8 cellular contexts compared by ENCODE assay signal in genomic region chr1:182789138-182790076, GRCh38. TPM values are rescaled to one million over a fixed set of nuclear protein-coding genes. Genes with fewer than 3 reads are reported as not detected.
DNase-seq lines count a peak whose midpoint lies in the region; ATAC-seq and TF ChIP-seq lines count a peak whose summit lies in the region.

Gene NPL (plus strand): TSS chr1:182789773. CDS start chr1:182794372, 4,599 bp downstream.

- H3K27me3 ChIP-seq in GM23248 (replicated peaks; ENCODE audit: insufficient read depth) (no peaks in the 10 kb centered on the region), gastroesophageal sphincter (no peaks in the 10 kb centered on the region), suprapubic skin (no peaks in the 10 kb centered on the region)

- in situ Hi-C loops in GM23248 (cut with MboI), result loop anchor here (25.0 kb wide), 1 partner anchor 702 kb away; no protein-coding TSS in a partner anchor

- H3K4me1 ChIP-seq in GM23248 (ENCODE audit: insufficient read depth) (no peaks in the 10 kb centered on the region), gastroesophageal sphincter (peaks cover 0 to 26% (median 3%) of the 10 kb centered on the region in 3 donors), suprapubic skin (peaks cover 16% of the 10 kb centered on the region)

- TF ChIP-seq EP300 in gastroesophageal sphincter (IDR thresholded peaks at IDR 0.05) (no peak), suprapubic skin (IDR thresholded peaks at IDR 0.05) (no peak)

- H3F3A ChIP-seq in GM23248 (ENCODE audit: insufficient read depth), result no peaks in the 10 kb centered on the region

- no peaks in the 10 kb centered on the region for H3K9me3 ChIP-seq in GM23248 (ENCODE audit: low read depth)
- H3K9me3 ChIP-seq in gastroesophageal sphincter, result no peaks in the 10 kb centered on the region
- no peaks in the 10 kb centered on the region for H3K9me3 ChIP-seq in suprapubic skin

- 1 to 3% methylated on average over 91 of the region's 93 CpGs for WGBS in GM23248 (ENCODE audit: low coverage in 1 of 2, low lambda C conversion rate in 2 of 2, missing lambda C conversion rate in 2 of 2), 2 experiments
- WGBS in gastroesophageal sphincter (ENCODE audit: low coverage in 1 of 2), 2 donors, result 0 to 2% methylated on average over 6 to 12 of the region's 93 CpGs
- 1% methylated on average over 42 of the region's 93 CpGs for WGBS in suprapubic skin

- TF ChIP-seq CTCF in gastroesophageal sphincter (IDR thresholded peaks at IDR 0.05) (no peak), suprapubic skin (IDR thresholded peaks at IDR 0.05) (no peak)

- DNase-seq in ELF-1 (ENCODE audit: low read depth, low spot score) (peak; percentile 85), GM23248 (peak; percentile 92), LHCN-M2 (ENCODE audit: low read depth) (peak; percentile 76), SHP77 treated with DMSO at 0.1 percent for 48 hours (lab: John Stamatoyannopoulos, UW) (peak; percentile 38), nucleus accumbens (lab: John Stamatoyannopoulos, UW) (peak in 55 of 56 donors; percentile 20 to 89 (median 75)), suprapubic skin (ENCODE audit: low spot score in 2 of 2) (peak; percentile 83 to 91)
- DNase-seq in activated gamma-delta T cell treated with anti-CD3 and anti-CD28 coated beads, Interleukin-2, amount 50 U/mL, for 16 hours (ENCODE audit: low read depth), result peak; percentile 72

- H3K27ac ChIP-seq in GM23248 (no peak within 1 kb of the TSS), gastroesophageal sphincter (peak within 1 kb of the TSS in 3 of 4 donors; percentile 78 to 82 (median 80)), suprapubic skin (peak within 1 kb of the TSS; percentile 81)

- peak within 1 kb of the TSS; percentile 65 for H3K9ac ChIP-seq in GM23248

- H3K36me3 ChIP-seq in GM23248 (ENCODE audit: low read depth), result no peaks in the 10 kb centered on the region
- H3K36me3 ChIP-seq in gastroesophageal sphincter, result peaks cover 0 to 4% of the 10 kb centered on the region in 2 donors
- peaks cover 2% of the 10 kb centered on the region for H3K36me3 ChIP-seq in suprapubic skin

- no peaks in the 10 kb centered on the region for H3K79me2 ChIP-seq in GM23248 (ENCODE audit: insufficient read depth)

- no peaks in the 10 kb centered on the region for H3K9me2 ChIP-seq in GM23248 (ENCODE audit: insufficient read depth)

- peak within 1 kb of the TSS; percentile 90 for H2AFZ ChIP-seq in GM23248

- no peaks in the 10 kb centered on the region for H4K20me1 ChIP-seq in GM23248 (ENCODE audit: insufficient read depth)

- peak within 1 kb of the TSS; percentile 82 for H3K4me2 ChIP-seq in GM23248 (ENCODE audit: unreplicated experiment)

- peak; percentile 84 to 89 for TF ChIP-seq POLR2A in gastroesophageal sphincter (IDR thresholded peaks at IDR 0.05)
- peak in 1 of 2 donors; percentile 89 for TF ChIP-seq POLR2A in suprapubic skin (IDR thresholded peaks at IDR 0.05)

- ATAC-seq in gastroesophageal sphincter, result peak; percentile 97

- peak within 1 kb of the TSS; percentile 76 for H3K4me3 ChIP-seq in GM23248
- H3K4me3 ChIP-seq in gastroesophageal sphincter, result peak within 1 kb of the TSS; percentile 43 to 63
- peak within 1 kb of the TSS; percentile 74 for H3K4me3 ChIP-seq in suprapubic skin

RNA-seq across cellular contexts. Expression of gene NPL, which starts in this region (rescaled TPM):
- total RNA-seq in GM23248 (2014; rRNA removed; shearing (Covaris generic)), result 1.0 and 5.0 TPM in 2 replicates
- polyA plus RNA-seq in GM23248 (2016; fragmentation: Nextera tagmentation; extraction: Ambion mirVana), result 3.0 TPM in 2 replicates
- total RNA-seq in LHCN-M2 (2014; rRNA removed) (3.2 and 4.2 TPM in 2 replicates), gastroesophageal sphincter (10 to 100 TPM in 1 of 4 donors, 1 to 10 TPM in 3; 6.8 to 10.2 (median 7.9) TPM), suprapubic skin (10 to 100 TPM; 11.0 to 21.8 (median 16.8) TPM)
- 1.3 TPM for polyA plus RNA-seq in LHCN-M2 (2012)

Comparison
In these comparisons a context has a peak if more than half of its experiments do, and no peak if none do; other contexts are left out.
1. DNase-seq: peak in every context shown above with its lines; median percentile 92 in GM23248; 87 in suprapubic skin; 85 in ELF-1; 76 in LHCN-M2; 75 in nucleus accumbens; 72 in activated gamma-delta T cell treated with anti-CD3 and anti-CD28 coated beads, Interleukin-2, amount 50 U/mL, for 16 hours; 38 in SHP77 treated with DMSO at 0.1 percent for 48 hours.